9 cellular contexts compared by ENCODE assay signal in the genomic region with DNA sequence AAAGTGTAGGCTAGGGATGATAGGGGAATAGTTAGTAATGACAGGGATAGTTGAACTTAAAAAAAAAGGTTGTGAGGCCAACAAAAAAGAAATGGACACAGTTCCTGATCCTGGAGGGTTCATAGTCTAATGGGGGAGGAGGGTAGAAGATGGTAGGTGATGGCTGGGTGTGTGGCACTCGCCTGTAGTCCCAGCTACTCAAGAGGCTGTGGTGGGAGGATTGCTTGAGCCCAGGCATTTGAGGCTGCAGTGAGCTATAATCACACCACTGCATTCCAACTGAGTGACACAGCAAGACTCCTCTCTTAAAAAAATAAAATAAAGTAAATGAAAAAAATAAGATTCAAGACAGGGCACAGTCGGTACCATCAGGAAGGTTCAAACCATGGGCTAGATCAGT. TPM values are rescaled to one million over a fixed set of nuclear protein-coding genes. Genes with fewer than 3 reads are reported as not detected.
DNase-seq lines count a peak whose midpoint lies in the region; TF ChIP-seq lines count a peak whose summit lies in the region.
"Had no signal": no experiment of that assay in that cellular context is flagged by ENCODE, and none has a peak within 500 bp of the region (broad histone marks: within the 10 kb centered on the region; RNA-seq: fewer than 3 reads in every experiment).

No MANE protein-coding gene starts in this region.

- no peaks in the 10 kb centered on the region for H4K20me1 ChIP-seq in fibroblast of lung (ENCODE audit: control insufficient read depth, extremely low read depth, insufficient read depth, low read length)

- H3K4me3 ChIP-seq in SK-N-MC (peak overlapping the region; percentile 76), fibroblast of lung (replicated peaks in 1 of 4; ENCODE audit: control extremely low read depth in 1 of 4, insufficient read depth in 1 of 4, low read depth in 3 of 4, low read length in 4 of 4) (peak overlapping the region; percentile 64 to 84 (median 74)), tibial artery (peak overlapping the region in 1 of 2 donors; percentile 67)

- H3K27me3 ChIP-seq in fibroblast of lung (ENCODE audit: control insufficient read depth, insufficient read depth, low read length) (no peaks in the 10 kb centered on the region), tibial artery (no peaks in the 10 kb centered on the region)

- peak overlapping the region; percentile 81 for H3K27ac Mint-ChIP-seq in activated naive CD4-positive, alpha-beta T cell treated with anti-CD3 and anti-CD28 coated beads, Interleukin-2, amount 10 ng/mL, durations not matched to agents 7 days and 5 days

- no peak overlapping the region for H2AFZ ChIP-seq in fibroblast of lung (ENCODE audit: low read length)

- H3K4me3 Mint-ChIP-seq in activated naive CD4-positive, alpha-beta T cell treated with anti-CD3 and anti-CD28 coated beads, Interleukin-2, amount 10 ng/mL, durations not matched to agents 7 days and 5 days, result peak overlapping the region; percentile 81

- peaks cover 34% of the 10 kb centered on the region for H3K79me2 ChIP-seq in fibroblast of lung (ENCODE audit: control insufficient read depth, insufficient read depth, low read length)

- peaks cover 13% of the 10 kb centered on the region for H3K4me1 ChIP-seq in fibroblast of lung (ENCODE audit: control insufficient read depth, extremely low read depth, insufficient read depth, low read length)
- H3K4me1 ChIP-seq in tibial artery, result peaks cover 0 to 66% (median 19%) of the 10 kb centered on the region in 4 donors

- TF ChIP-seq CTCF in fibroblast of lung (conservative IDR thresholded peaks at IDR 0.05 in 1 of 2, IDR thresholded peaks at IDR 0.05 in 1 of 2; ENCODE audit: low read depth in 1 of 2, low read length in 2 of 2), result no peak
- TF ChIP-seq CTCF in tibial artery (IDR thresholded peaks at IDR 0.05), result no peak

- DNase-seq in activated naive CD4-positive, alpha-beta T cell treated with anti-CD3 and anti-CD28 coated beads, Interleukin-2, amount 10 ng/mL, durations not matched to agents 7 days and 5 days, result no peak
- DNase-seq in activated naive CD4-positive, alpha-beta T cell treated with Interleukin-2 at 50 U/mL for 16 hours, result no peak
- DNase-seq in SK-N-MC (ENCODE audit: low read depth, low spot score), result no peak
- peak; percentile 51 to 57 for DNase-seq in fibroblast of lung (ENCODE audit: low read depth in 2 of 2)
- peak in 1 of 2 donors; percentile 61 for DNase-seq in tibial artery
- DNase-seq in UCSD-AML1 (lab: John Stamatoyannopoulos, UW; ENCODE audit: unreplicated experiment), result no peak
- DNase-seq in GOT3 (lab: John Stamatoyannopoulos, UW), result no peak
- DNase-seq in activated CD8-positive, alpha-beta memory T cell treated with anti-CD3 and anti-CD28 coated beads for 24 hours, result no peak

- CTCF ChIA-PET in activated naive CD4-positive, alpha-beta T cell treated with anti-CD3 and anti-CD28 coated beads, Interleukin-2, amount 10 ng/mL, durations not matched to agents 7 days and 5 days (lab: Charles Lee), result interaction anchor here (0.6 to 1.5 kb wide), 6 partner anchors 51 to 883 kb away, joined by 3 to 7 read pairs (median 4); partner anchors contain the start of gene ATP6V1G2

- peaks cover 73% of the 10 kb centered on the region for H3K4me1 Mint-ChIP-seq in activated naive CD4-positive, alpha-beta T cell treated with anti-CD3 and anti-CD28 coated beads, Interleukin-2, amount 10 ng/mL, durations not matched to agents 7 days and 5 days

- H3K9me3 ChIP-seq in SK-N-MC (ENCODE audit: low read depth, low read length), result no peaks in the 10 kb centered on the region
- no peaks in the 10 kb centered on the region for H3K9me3 ChIP-seq in fibroblast of lung (ENCODE audit: control insufficient read depth, insufficient read depth, low read depth, low read length)
- H3K9me3 ChIP-seq in tibial artery, result no peaks in the 10 kb centered on the region

- H3K36me3 Mint-ChIP-seq in activated naive CD4-positive, alpha-beta T cell treated with anti-CD3 and anti-CD28 coated beads, Interleukin-2, amount 10 ng/mL, durations not matched to agents 7 days and 5 days, result peaks cover 25% of the 10 kb centered on the region

- H3K9ac ChIP-seq in SK-N-MC (ENCODE audit: insufficient read length) (peak overlapping the region; percentile 71), fibroblast of lung (ENCODE audit: insufficient read depth, low read length) (no peak overlapping the region)

- H3K36me3 ChIP-seq in SK-N-MC (ENCODE audit: insufficient read depth, low read length) (no peaks in the 10 kb centered on the region), fibroblast of lung (ENCODE audit: control insufficient read depth, insufficient read depth, low read length) (no peaks in the 10 kb centered on the region), tibial artery (no peaks in the 10 kb centered on the region)

- H3K4me2 ChIP-seq in fibroblast of lung (ENCODE audit: extremely low read depth, insufficient read depth, low read length), result peak overlapping the region; percentile 98

- H3K27ac ChIP-seq in SK-N-MC (peak overlapping the region; percentile 73), fibroblast of lung (ENCODE audit: insufficient read depth, low read length) (peak overlapping the region; percentile 88), tibial artery (peak overlapping the region; percentile 70 to 80)

- no peaks in the 10 kb centered on the region for H3K27me3 Mint-ChIP-seq in activated naive CD4-positive, alpha-beta T cell treated with anti-CD3 and anti-CD28 coated beads, Interleukin-2, amount 10 ng/mL, durations not matched to agents 7 days and 5 days

- no peaks in the 10 kb centered on the region for H3K9me3 Mint-ChIP-seq in activated naive CD4-positive, alpha-beta T cell treated with anti-CD3 and anti-CD28 coated beads, Interleukin-2, amount 10 ng/mL, durations not matched to agents 7 days and 5 days

- intact Hi-C loops in tibial artery (cut with DNase I; ENCODE audit: low total_unique reads), result no loop called here

RNA-seq across cellular contexts. Expression of gene MICB, which starts 2.4 kb away (rescaled TPM):
- total RNA-seq in fibroblast of lung, result 6.2 and 17.2 TPM in 2 replicates
- 18.6 and 19.2 TPM in 2 replicates for polyA plus RNA-seq in fibroblast of lung
- polyA plus RNA-seq in fibroblast of lung (2012), result 9.9 and 10.6 TPM in 2 replicates
- 19.0 and 20.3 TPM in 2 replicates for polyA minus RNA-seq in fibroblast of lung (ENCODE audit: low replicate concordance)

RNA-seq across cellular contexts. Expression of gene MCCD1, which starts 33.2 kb away (rescaled TPM):
- total RNA-seq in fibroblast of lung, result not detected in 2 replicates
- polyA plus RNA-seq in fibroblast of lung, result not detected in 2 replicates
- polyA plus RNA-seq in fibroblast of lung (2012), result not detected in 2 replicates
- not detected in 2 replicates for polyA minus RNA-seq in fibroblast of lung (ENCODE audit: low replicate concordance)
- total RNA-seq: T-helper 2 cell treated with Interferon-gamma antibody and Interleukin-4, amounts not matched to agents 100 ng/mL and 5 ng/mL, for 36 hours had no signal

RNA-seq across cellular contexts. Expression of gene DDX39B, which starts 46.2 kb away (rescaled TPM):
- 192 and 370 TPM in 2 replicates for total RNA-seq in fibroblast of lung
- 323 and 410 TPM in 2 replicates for polyA plus RNA-seq in fibroblast of lung
- 257 and 260 TPM in 2 replicates for polyA plus RNA-seq in fibroblast of lung (2012)
- polyA minus RNA-seq in fibroblast of lung (ENCODE audit: low replicate concordance), result 667 and 956 TPM in 2 replicates

RNA-seq across cellular contexts. Expression of gene ATP6V1G2, which starts 50.8 kb away (rescaled TPM):
- 4.1 and 11.2 TPM in 2 replicates for total RNA-seq in fibroblast of lung
- 9.1 and 16.0 TPM in 2 replicates for polyA plus RNA-seq in fibroblast of lung
- 4.9 and 7.7 TPM in 2 replicates for polyA plus RNA-seq in fibroblast of lung (2012)
- polyA minus RNA-seq in fibroblast of lung (ENCODE audit: low replicate concordance), result 0.52 and 5.2 TPM in 2 replicates

RNA-seq across cellular contexts. Expression of gene NFKBIL1, which starts 51.8 kb away (rescaled TPM):
- total RNA-seq in fibroblast of lung, result 44.3 and 47.5 TPM in 2 replicates
- 3.7 and 5.1 TPM in 2 replicates for polyA plus RNA-seq in fibroblast of lung
- polyA plus RNA-seq in fibroblast of lung (2012), result 10.8 and 11.5 TPM in 2 replicates
- 3.2 and 7.3 TPM in 2 replicates for polyA minus RNA-seq in fibroblast of lung (ENCODE audit: low replicate concordance)

Comparison
In these comparisons a context has a peak if more than half of its experiments do, and no peak if none do; other contexts are left out.
1. DNase-seq: peak in fibroblast of lung (2 of 2); none in activated naive CD4-positive, alpha-beta T cell treated with anti-CD3 and anti-CD28 coated beads, Interleukin-2, amount 10 ng/mL, durations not matched to agents 7 days and 5 days (single experiment), activated naive CD4-positive, alpha-beta T cell treated with Interleukin-2 at 50 U/mL for 16 hours (single experiment), SK-N-MC (single experiment), UCSD-AML1 (single experiment), GOT3 (single experiment) and activated CD8-positive, alpha-beta memory T cell treated with anti-CD3 and anti-CD28 coated beads for 24 hours (single experiment).
2. Peak in every context shown above with its lines, with median percentiles within 50 percentile points of each other: H3K27ac ChIP-seq.